Comparison of ENCODE assay signal across 21 cellular contexts in the genomic region with DNA sequence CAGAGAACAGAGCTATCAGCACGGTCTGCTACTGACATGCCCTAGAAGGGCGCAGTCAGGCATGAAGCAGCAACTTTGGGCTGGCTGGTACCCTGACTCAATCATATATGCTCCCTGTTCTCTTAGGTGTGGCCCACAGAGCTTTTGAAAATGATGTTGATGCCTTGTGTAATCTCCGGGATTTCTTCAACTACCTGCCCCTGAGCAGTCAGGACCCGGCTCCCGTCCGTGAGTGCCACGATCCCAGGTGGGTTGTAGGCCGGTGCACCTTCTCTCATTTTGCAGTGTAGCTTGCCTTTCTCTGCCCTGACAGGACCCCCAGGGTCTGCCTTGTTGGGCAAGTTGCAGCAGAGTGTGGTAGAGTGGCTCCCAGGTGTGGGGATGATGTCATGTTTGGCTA. TPM values are rescaled to one million over a fixed set of nuclear protein-coding genes. Genes with fewer than 3 reads are reported as not detected.
DNase-seq lines count a peak whose midpoint lies in the region; ATAC-seq and TF ChIP-seq lines count a peak whose summit lies in the region.
"Had no signal": no experiment of that assay in that cellular context is flagged by ENCODE, and none has a peak within 500 bp of the region (broad histone marks: within the 10 kb centered on the region; RNA-seq: fewer than 3 reads in every experiment).

No MANE protein-coding gene starts in this region.

- H4K91ac ChIP-seq in H9 (ENCODE audit: insufficient read length, low read depth, low read length): no peak overlapping the region

- no peak overlapping the region for H3K4ac ChIP-seq in H9 (ENCODE audit: low read depth, low read length)

- no peak overlapping the region for H3K4me2 ChIP-seq in H9 (ENCODE audit: insufficient read depth, insufficient read length, low read length)
- H3K4me2 ChIP-seq: A549 had no signal

- H2AK5ac ChIP-seq in H9 (ENCODE audit: insufficient read length, low read length): no peak overlapping the region

- H3K9ac ChIP-seq in iPS-20b (ENCODE audit: low read depth, low read length): no peak overlapping the region
- H3K9ac ChIP-seq in H9 (ENCODE audit: extremely low read depth, insufficient read length, low read length): no peak overlapping the region

- no peaks in the 10 kb centered on the region for H3K27me3 ChIP-seq in iPS-20b (ENCODE audit: insufficient read depth, low read length)
- no peaks in the 10 kb centered on the region for H3K27me3 ChIP-seq in H9 (ENCODE audit: insufficient read depth, low read length)

- H3K14ac ChIP-seq in H9 (ENCODE audit: insufficient read depth, low read length): no peak overlapping the region

- ATAC-seq in activated T-cell treated with anti-CD3 and anti-CD28 coated beads, Interleukin-2, amount 50 U/mL, for 72 hours (replicated peaks in 1 of 2): no peak
- peak; percentile 20 for ATAC-seq in activated naive CD8-positive, alpha-beta T cell treated with anti-CD3 and anti-CD28 coated beads, Interleukin-2, amount 50 U/mL, for 24 hours
- ATAC-seq in stimulated activated effector memory CD8-positive, alpha-beta T cell treated with anti-CD3 and anti-CD28 coated beads, Interleukin-12 subunit alpha, Interleukin-12 subunit beta, amount 100 ng/mL, for 72 hours: no peak
- ATAC-seq: A549 had no signal

- no peaks in the 10 kb centered on the region for H3K79me2 ChIP-seq in H9 (ENCODE audit: insufficient read depth, low read length)

- H3K36me3 ChIP-seq in iPS-20b (ENCODE audit: insufficient read depth, low read depth, low read length): peaks cover 72% of the 10 kb centered on the region

- H3T11ph ChIP-seq in H9 (ENCODE audit: low read length): no peak overlapping the region

- no peak for DNase-seq in activated T-cell treated with anti-CD3 and anti-CD28 coated beads, Interleukin-2, amount 50 U/mL, for 24 hours
- no peak for DNase-seq in activated T-cell treated with anti-CD3 and anti-CD28 coated beads, Interleukin-2, amount 50 U/mL, for 72 hours
- no peak for DNase-seq in activated naive CD8-positive, alpha-beta T cell treated with anti-CD3 and anti-CD28 coated beads, Interleukin-2, amount 50 U/mL, for 24 hours
- no peak for DNase-seq in stimulated activated effector memory CD8-positive, alpha-beta T cell treated with anti-CD3 and anti-CD28 coated beads, Interleukin-12 subunit alpha, Interleukin-12 subunit beta, amount 100 ng/mL, for 72 hours (ENCODE audit: low spot score in 2 of 2)
- DNase-seq in ureter (ENCODE audit: low spot score): no peak
- DNase-seq in H9: no peak
- DNase-seq in DMS114 treated with DMSO at 0.1 percent for 48 hours (lab: John Stamatoyannopoulos, UW; ENCODE audit: unreplicated experiment): no peak
- DNase-seq: AML-193; Caco-2; CD4-positive, alpha-beta T cell; DMS153; DMS79; GDM1; GOT3; HCEC 1CT; IMR-90 had no signal

- no peaks in the 10 kb centered on the region for H3K23me2 ChIP-seq in H9 (ENCODE audit: insufficient read length, low read depth, low read length, poor library complexity, severe bottlenecking)

- no peaks in the 10 kb centered on the region for H3K27me3 Mint-ChIP-seq in activated T-cell treated with anti-CD3 and anti-CD28 coated beads, Interleukin-2, amount 50 U/mL, for 24 hours
- H3K27me3 Mint-ChIP-seq in activated T-cell treated with anti-CD3 and anti-CD28 coated beads, Interleukin-2, amount 50 U/mL, for 72 hours (ENCODE audit: low read depth): no peaks in the 10 kb centered on the region
- no peaks in the 10 kb centered on the region for H3K27me3 Mint-ChIP-seq in activated naive CD8-positive, alpha-beta T cell treated with anti-CD3 and anti-CD28 coated beads, Interleukin-2, amount 50 U/mL, for 24 hours
- H3K27me3 Mint-ChIP-seq in H9 (ENCODE audit: low read depth): no peaks in the 10 kb centered on the region
- H3K27me3 Mint-ChIP-seq: CD4-positive, alpha-beta T cell had no signal

- H3K36me3 Mint-ChIP-seq in activated T-cell treated with anti-CD3 and anti-CD28 coated beads, Interleukin-2, amount 50 U/mL, for 24 hours (ENCODE audit: low read depth): peaks cover 76% of the 10 kb centered on the region
- H3K36me3 Mint-ChIP-seq in activated T-cell treated with anti-CD3 and anti-CD28 coated beads, Interleukin-2, amount 50 U/mL, for 72 hours (ENCODE audit: insufficient read depth in 2 of 2): peaks cover 0 to 6% of the 10 kb centered on the region in 2 donors
- peaks cover 29% of the 10 kb centered on the region for H3K36me3 Mint-ChIP-seq in activated naive CD8-positive, alpha-beta T cell treated with anti-CD3 and anti-CD28 coated beads, Interleukin-2, amount 50 U/mL, for 24 hours (ENCODE audit: low read depth)
- peaks cover 44% of the 10 kb centered on the region for H3K36me3 Mint-ChIP-seq in stimulated activated effector memory CD8-positive, alpha-beta T cell treated with anti-CD3 and anti-CD28 coated beads, Interleukin-12 subunit alpha, Interleukin-12 subunit beta, amount 100 ng/mL, for 72 hours
- H3K36me3 Mint-ChIP-seq in H9 (ENCODE audit: insufficient read depth in 1 of 3, low read depth in 3 of 3): peaks cover 39 to 58% (median 50%) of the 10 kb centered on the region in 3 experiments

- no peak overlapping the region for H3K56ac ChIP-seq in H9 (ENCODE audit: insufficient read length, low read depth, low read length)

- no peak for TF ChIP-seq CTCF in H9 (conservative IDR thresholded peaks at IDR 0.05)

- H2AFZ ChIP-seq in H9 (ENCODE audit: low read length): no peak overlapping the region

- H2BK20ac ChIP-seq in H9 (ENCODE audit: low read depth, low read length, poor library complexity, severe bottlenecking): no peak overlapping the region

- no peak overlapping the region for H2BK15ac ChIP-seq in H9 (ENCODE audit: low read depth, low read length)

- H3K27ac Mint-ChIP-seq in activated T-cell treated with anti-CD3 and anti-CD28 coated beads, Interleukin-2, amount 50 U/mL, for 24 hours: peak overlapping the region; percentile 22
- H3K27ac Mint-ChIP-seq in activated T-cell treated with anti-CD3 and anti-CD28 coated beads, Interleukin-2, amount 50 U/mL, for 72 hours: no peak overlapping the region
- no peak overlapping the region for H3K27ac Mint-ChIP-seq in activated naive CD8-positive, alpha-beta T cell treated with anti-CD3 and anti-CD28 coated beads, Interleukin-2, amount 50 U/mL, for 24 hours
- peak overlapping the region; percentile 60 for H3K27ac Mint-ChIP-seq in stimulated activated effector memory CD8-positive, alpha-beta T cell treated with anti-CD3 and anti-CD28 coated beads, Interleukin-12 subunit alpha, Interleukin-12 subunit beta, amount 100 ng/mL, for 72 hours
- H3K27ac Mint-ChIP-seq in H9: peak overlapping the region in 1 of 3 experiments; percentile 82; a peak in 2 of 7 replicates
- H3K27ac Mint-ChIP-seq: CD4-positive, alpha-beta T cell had no signal

- no peaks in the 10 kb centered on the region for H3K9me3 Mint-ChIP-seq in activated T-cell treated with anti-CD3 and anti-CD28 coated beads, Interleukin-2, amount 50 U/mL, for 24 hours
- H3K9me3 Mint-ChIP-seq in activated T-cell treated with anti-CD3 and anti-CD28 coated beads, Interleukin-2, amount 50 U/mL, for 72 hours: no peaks in the 10 kb centered on the region
- no peaks in the 10 kb centered on the region for H3K9me3 Mint-ChIP-seq in activated naive CD8-positive, alpha-beta T cell treated with anti-CD3 and anti-CD28 coated beads, Interleukin-2, amount 50 U/mL, for 24 hours
- no peaks in the 10 kb centered on the region for H3K9me3 Mint-ChIP-seq in stimulated activated effector memory CD8-positive, alpha-beta T cell treated with anti-CD3 and anti-CD28 coated beads, Interleukin-12 subunit alpha, Interleukin-12 subunit beta, amount 100 ng/mL, for 72 hours
- H3K9me3 Mint-ChIP-seq in H9: no peaks in the 10 kb centered on the region
- H3K9me3 Mint-ChIP-seq: CD4-positive, alpha-beta T cell had no signal

- no peaks in the 10 kb centered on the region for H3K79me1 ChIP-seq in H9 (ENCODE audit: insufficient read depth, low read depth, low read length, poor library complexity, severe bottlenecking)

- no peak overlapping the region for H3K18ac ChIP-seq in H9 (ENCODE audit: insufficient read length, low read depth, low read length)

- no peak overlapping the region for H4K5ac ChIP-seq in H9 (ENCODE audit: insufficient read length, low read depth, low read length)

- H3K27ac ChIP-seq in iPS-20b (ENCODE audit: low read length): peak overlapping the region; percentile 35
- no peak overlapping the region for H3K27ac ChIP-seq in H9 (ENCODE audit: insufficient read length, low read depth, low read length)
- H3K27ac ChIP-seq: 22Rv1, A549, C4-2B, HL-60 had no signal

- H3K4me3 ChIP-seq in iPS-20b (ENCODE audit: low read length): no peak overlapping the region
- H3K4me3 ChIP-seq: A549 had no signal

- H4K8ac ChIP-seq in H9 (replicated peaks; ENCODE audit: insufficient read length, low read depth, low read length): no peak overlapping the region

- no peak overlapping the region for H3K4me3 Mint-ChIP-seq in activated T-cell treated with anti-CD3 and anti-CD28 coated beads, Interleukin-2, amount 50 U/mL, for 24 hours
- H3K4me3 Mint-ChIP-seq in activated T-cell treated with anti-CD3 and anti-CD28 coated beads, Interleukin-2, amount 50 U/mL, for 72 hours: no peak overlapping the region
- no peak overlapping the region for H3K4me3 Mint-ChIP-seq in activated naive CD8-positive, alpha-beta T cell treated with anti-CD3 and anti-CD28 coated beads, Interleukin-2, amount 50 U/mL, for 24 hours
- H3K4me3 Mint-ChIP-seq in stimulated activated effector memory CD8-positive, alpha-beta T cell treated with anti-CD3 and anti-CD28 coated beads, Interleukin-12 subunit alpha, Interleukin-12 subunit beta, amount 100 ng/mL, for 72 hours: no peak overlapping the region
- H3K4me3 Mint-ChIP-seq in H9: no peak overlapping the region
- H3K4me3 Mint-ChIP-seq: CD4-positive, alpha-beta T cell had no signal

- WGBS in H9 (ENCODE audit: extremely low coverage, insufficient read length, low lambda C conversion rate): no CpG with 5 or more reads among the region's 8 CpGs

- no peaks in the 10 kb centered on the region for H4K20me1 ChIP-seq in H9 (ENCODE audit: control insufficient read depth, insufficient read depth, insufficient read length)

- no peak overlapping the region for H3K23ac ChIP-seq in H9 (ENCODE audit: insufficient read length, low read depth, low read length)

- no peak overlapping the region for H2BK12ac ChIP-seq in H9 (ENCODE audit: insufficient read length, low read depth, low read length)

- H3K9me3 ChIP-seq in iPS-20b (ENCODE audit: insufficient read depth, low read depth, low read length): no peaks in the 10 kb centered on the region
- no peaks in the 10 kb centered on the region for H3K9me3 ChIP-seq in H9 (ENCODE audit: control insufficient read depth, low read depth, low read length)
- H3K9me3 ChIP-seq: A549, Caco-2 had no signal

- no peak overlapping the region for H2BK120ac ChIP-seq in H9 (ENCODE audit: low read depth, low read length, poor library complexity, severe bottlenecking)

- H3K4me1 ChIP-seq in iPS-20b (ENCODE audit: insufficient read depth, low read length) (peaks cover 14% of the 10 kb centered on the region), H9 (ENCODE audit: insufficient read depth, low read length) (peaks cover 7% of the 10 kb centered on the region; the same call in 1 of the 2 replicates)
- H3K4me1 ChIP-seq: A549, Caco-2 had no signal

- no peaks in the 10 kb centered on the region for H3K4me1 Mint-ChIP-seq in activated T-cell treated with anti-CD3 and anti-CD28 coated beads, Interleukin-2, amount 50 U/mL, for 24 hours (ENCODE audit: low read depth)
- no peaks in the 10 kb centered on the region for H3K4me1 Mint-ChIP-seq in activated T-cell treated with anti-CD3 and anti-CD28 coated beads, Interleukin-2, amount 50 U/mL, for 72 hours (ENCODE audit: low read depth)
- H3K4me1 Mint-ChIP-seq in activated naive CD8-positive, alpha-beta T cell treated with anti-CD3 and anti-CD28 coated beads, Interleukin-2, amount 50 U/mL, for 24 hours: no peaks in the 10 kb centered on the region
- H3K4me1 Mint-ChIP-seq in stimulated activated effector memory CD8-positive, alpha-beta T cell treated with anti-CD3 and anti-CD28 coated beads, Interleukin-12 subunit alpha, Interleukin-12 subunit beta, amount 100 ng/mL, for 72 hours: no peaks in the 10 kb centered on the region
- H3K4me1 Mint-ChIP-seq in H9: peaks cover 21 to 24% of the 10 kb centered on the region in 2 experiments

- no peak overlapping the region for H2BK5ac ChIP-seq in H9 (ENCODE audit: insufficient read length, low read length)

RNA-seq across cellular contexts. Expression of gene PCCB, which starts 47.7 kb away (rescaled TPM):
- 10 to 100 TPM; 43.9 to 53.5 TPM for total RNA-seq in activated T-cell treated with anti-CD3 and anti-CD28 coated beads, Interleukin-2, amount 50 U/mL, for 72 hours
- total RNA-seq in ureter: 45.1 TPM
- 65.6 and 68.9 TPM in 2 replicates for total RNA-seq in H9 (2021)

Comparison
In these comparisons a context has a peak if more than half of its experiments do, and no peak if none do; other contexts are left out.
1. H3K27ac Mint-ChIP-seq: peak in activated T-cell treated with anti-CD3 and anti-CD28 coated beads, Interleukin-2, amount 50 U/mL, for 24 hours (single experiment) and stimulated activated effector memory CD8-positive, alpha-beta T cell treated with anti-CD3 and anti-CD28 coated beads, Interleukin-12 subunit alpha, Interleukin-12 subunit beta, amount 100 ng/mL, for 72 hours (single experiment); none in activated T-cell treated with anti-CD3 and anti-CD28 coated beads, Interleukin-2, amount 50 U/mL, for 72 hours (single experiment) and activated naive CD8-positive, alpha-beta T cell treated with anti-CD3 and anti-CD28 coated beads, Interleukin-2, amount 50 U/mL, for 24 hours (single experiment).